Comparison of ENCODE assay signal across 2 cellular contexts in the genomic region with DNA sequence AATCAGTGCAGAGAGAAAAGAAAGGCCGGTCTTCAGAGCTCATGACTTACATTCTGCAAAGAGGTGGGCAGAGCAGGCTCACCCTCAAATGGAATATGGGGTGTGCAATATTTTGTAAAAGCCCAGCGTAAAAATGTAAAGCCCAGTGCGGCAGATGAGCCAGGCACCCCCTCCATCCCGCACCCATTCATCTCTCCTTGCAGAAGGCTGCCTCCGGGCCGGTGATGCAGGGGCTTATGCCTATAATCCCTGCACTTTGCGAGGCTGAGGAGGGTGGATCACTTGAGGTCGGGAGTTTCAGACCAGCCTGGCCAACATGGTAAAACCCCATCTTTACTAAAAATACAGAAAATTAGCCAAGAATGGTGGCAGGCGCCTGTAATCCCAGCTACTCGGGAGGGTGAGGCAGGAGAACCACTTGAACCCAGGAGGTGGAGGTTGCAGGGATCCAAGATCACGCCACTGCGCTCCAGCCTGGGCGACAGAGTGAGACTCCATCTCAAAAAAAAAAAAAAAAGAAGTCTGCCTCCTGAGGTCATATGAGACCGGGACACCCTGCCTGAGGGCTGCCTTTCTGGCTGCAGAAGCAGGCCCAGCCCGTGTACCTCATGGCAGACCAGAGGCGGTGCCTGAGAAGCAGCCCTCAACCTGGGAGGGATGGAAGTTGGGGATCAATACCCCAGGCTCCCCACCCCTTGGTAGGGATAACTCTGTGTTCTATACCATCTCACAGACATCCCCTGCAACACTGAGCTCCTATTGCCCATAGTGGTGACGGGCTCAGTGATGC.
TF ChIP-seq lines count a peak whose summit lies in the region.

No MANE protein-coding gene starts in this region.

TF ChIP-seq in H1, 55 proteins besides CTCF, POLR2A, EP300 and RAD21:
- no peak for TF ChIP-seq TAF7 (optimal IDR thresholded peaks at IDR 0.05; ENCODE audit: borderline replicate concordance, low read depth, low read length)
- TF ChIP-seq CTBP2 (IDR thresholded peaks at IDR 0.05; ENCODE audit: borderline replicate concordance, insufficient read depth, insufficient read length, low read length) = no peak
- TF ChIP-seq, protein P1, sequence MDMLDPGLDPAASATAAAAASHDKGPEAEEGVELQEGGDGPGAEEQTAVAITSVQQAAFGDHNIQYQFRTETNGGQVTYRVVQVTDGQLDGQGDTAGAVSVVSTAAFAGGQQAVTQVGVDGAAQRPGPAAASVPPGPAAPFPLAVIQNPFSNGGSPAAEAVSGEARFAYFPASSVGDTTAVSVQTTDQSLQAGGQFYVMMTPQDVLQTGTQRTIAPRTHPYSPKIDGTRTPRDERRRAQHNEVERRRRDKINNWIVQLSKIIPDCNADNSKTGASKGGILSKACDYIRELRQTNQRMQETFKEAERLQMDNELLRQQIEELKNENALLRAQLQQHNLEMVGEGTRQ (IDR thresholded peaks at IDR 0.05; ENCODE audit: low read length) = no peak
- TF ChIP-seq CREB1 (IDR thresholded peaks at IDR 0.05) = no peak
- TF ChIP-seq TBP (IDR thresholded peaks at IDR 0.05; ENCODE audit: low read depth, low read length) = no peak
- TF ChIP-seq HDAC2 (IDR thresholded peaks at IDR 0.05; ENCODE audit: borderline replicate concordance in 1 of 2, low read depth in 2 of 2, low read length in 2 of 2) = no peak
- no peak for TF ChIP-seq SIN3A (conservative IDR thresholded peaks at IDR 0.05 in 1 of 2, IDR thresholded peaks at IDR 0.05 in 1 of 2; ENCODE audit: low read depth in 1 of 2, low read length in 2 of 2)
- no peak for TF ChIP-seq TAF1 (IDR thresholded peaks at IDR 0.05; ENCODE audit: low read depth, low read length)
- TF ChIP-seq FOSL1 (IDR thresholded peaks at IDR 0.05; ENCODE audit: insufficient read depth, low read depth, low read length) = no peak

TF ChIP-seq in GM23338, 12 proteins besides CTCF, POLR2A, EP300 and RAD21:
- TF ChIP-seq ZNF114 (CRISPR knock-in tag; IDR thresholded peaks at IDR 0.05) (no peak), ETS1 (IDR thresholded peaks at IDR 0.05) (no peak), EZH2phosphoT487 (IDR thresholded peaks at IDR 0.05; ENCODE audit: unreplicated experiment) (no peak), STAT1 (IDR thresholded peaks at IDR 0.05; ENCODE audit: unreplicated experiment) (no peak), EZH2 (IDR thresholded peaks at IDR 0.05; ENCODE audit: low read depth, unreplicated experiment) (no peak), CREB1 (CRISPR knock-in tag; IDR thresholded peaks at IDR 0.05; ENCODE audit: low read depth) (no peak), NANOG (IDR thresholded peaks at IDR 0.05; ENCODE audit: borderline replicate concordance) (no peak), ZNF331 (CRISPR knock-in tag; IDR thresholded peaks at IDR 0.05; ENCODE audit: low read depth) (no peak), JUNB (IDR thresholded peaks at IDR 0.05; ENCODE audit: unreplicated experiment) (no peak), POLR2AphosphoS5 (IDR thresholded peaks at IDR 0.05; ENCODE audit: low read depth) (no peak)
- TF ChIP-seq, protein P2, sequence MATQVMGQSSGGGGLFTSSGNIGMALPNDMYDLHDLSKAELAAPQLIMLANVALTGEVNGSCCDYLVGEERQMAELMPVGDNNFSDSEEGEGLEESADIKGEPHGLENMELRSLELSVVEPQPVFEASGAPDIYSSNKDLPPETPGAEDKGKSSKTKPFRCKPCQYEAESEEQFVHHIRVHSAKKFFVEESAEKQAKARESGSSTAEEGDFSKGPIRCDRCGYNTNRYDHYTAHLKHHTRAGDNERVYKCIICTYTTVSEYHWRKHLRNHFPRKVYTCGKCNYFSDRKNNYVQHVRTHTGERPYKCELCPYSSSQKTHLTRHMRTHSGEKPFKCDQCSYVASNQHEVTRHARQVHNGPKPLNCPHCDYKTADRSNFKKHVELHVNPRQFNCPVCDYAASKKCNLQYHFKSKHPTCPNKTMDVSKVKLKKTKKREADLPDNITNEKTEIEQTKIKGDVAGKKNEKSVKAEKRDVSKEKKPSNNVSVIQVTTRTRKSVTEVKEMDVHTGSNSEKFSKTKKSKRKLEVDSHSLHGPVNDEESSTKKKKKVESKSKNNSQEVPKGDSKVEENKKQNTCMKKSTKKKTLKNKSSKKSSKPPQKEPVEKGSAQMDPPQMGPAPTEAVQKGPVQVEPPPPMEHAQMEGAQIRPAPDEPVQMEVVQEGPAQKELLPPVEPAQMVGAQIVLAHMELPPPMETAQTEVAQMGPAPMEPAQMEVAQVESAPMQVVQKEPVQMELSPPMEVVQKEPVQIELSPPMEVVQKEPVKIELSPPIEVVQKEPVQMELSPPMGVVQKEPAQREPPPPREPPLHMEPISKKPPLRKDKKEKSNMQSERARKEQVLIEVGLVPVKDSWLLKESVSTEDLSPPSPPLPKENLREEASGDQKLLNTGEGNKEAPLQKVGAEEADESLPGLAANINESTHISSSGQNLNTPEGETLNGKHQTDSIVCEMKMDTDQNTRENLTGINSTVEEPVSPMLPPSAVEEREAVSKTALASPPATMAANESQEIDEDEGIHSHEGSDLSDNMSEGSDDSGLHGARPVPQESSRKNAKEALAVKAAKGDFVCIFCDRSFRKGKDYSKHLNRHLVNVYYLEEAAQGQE (IDR thresholded peaks at IDR 0.05; ENCODE audit: unreplicated experiment) = no peak
- TF ChIP-seq, protein P3, sequence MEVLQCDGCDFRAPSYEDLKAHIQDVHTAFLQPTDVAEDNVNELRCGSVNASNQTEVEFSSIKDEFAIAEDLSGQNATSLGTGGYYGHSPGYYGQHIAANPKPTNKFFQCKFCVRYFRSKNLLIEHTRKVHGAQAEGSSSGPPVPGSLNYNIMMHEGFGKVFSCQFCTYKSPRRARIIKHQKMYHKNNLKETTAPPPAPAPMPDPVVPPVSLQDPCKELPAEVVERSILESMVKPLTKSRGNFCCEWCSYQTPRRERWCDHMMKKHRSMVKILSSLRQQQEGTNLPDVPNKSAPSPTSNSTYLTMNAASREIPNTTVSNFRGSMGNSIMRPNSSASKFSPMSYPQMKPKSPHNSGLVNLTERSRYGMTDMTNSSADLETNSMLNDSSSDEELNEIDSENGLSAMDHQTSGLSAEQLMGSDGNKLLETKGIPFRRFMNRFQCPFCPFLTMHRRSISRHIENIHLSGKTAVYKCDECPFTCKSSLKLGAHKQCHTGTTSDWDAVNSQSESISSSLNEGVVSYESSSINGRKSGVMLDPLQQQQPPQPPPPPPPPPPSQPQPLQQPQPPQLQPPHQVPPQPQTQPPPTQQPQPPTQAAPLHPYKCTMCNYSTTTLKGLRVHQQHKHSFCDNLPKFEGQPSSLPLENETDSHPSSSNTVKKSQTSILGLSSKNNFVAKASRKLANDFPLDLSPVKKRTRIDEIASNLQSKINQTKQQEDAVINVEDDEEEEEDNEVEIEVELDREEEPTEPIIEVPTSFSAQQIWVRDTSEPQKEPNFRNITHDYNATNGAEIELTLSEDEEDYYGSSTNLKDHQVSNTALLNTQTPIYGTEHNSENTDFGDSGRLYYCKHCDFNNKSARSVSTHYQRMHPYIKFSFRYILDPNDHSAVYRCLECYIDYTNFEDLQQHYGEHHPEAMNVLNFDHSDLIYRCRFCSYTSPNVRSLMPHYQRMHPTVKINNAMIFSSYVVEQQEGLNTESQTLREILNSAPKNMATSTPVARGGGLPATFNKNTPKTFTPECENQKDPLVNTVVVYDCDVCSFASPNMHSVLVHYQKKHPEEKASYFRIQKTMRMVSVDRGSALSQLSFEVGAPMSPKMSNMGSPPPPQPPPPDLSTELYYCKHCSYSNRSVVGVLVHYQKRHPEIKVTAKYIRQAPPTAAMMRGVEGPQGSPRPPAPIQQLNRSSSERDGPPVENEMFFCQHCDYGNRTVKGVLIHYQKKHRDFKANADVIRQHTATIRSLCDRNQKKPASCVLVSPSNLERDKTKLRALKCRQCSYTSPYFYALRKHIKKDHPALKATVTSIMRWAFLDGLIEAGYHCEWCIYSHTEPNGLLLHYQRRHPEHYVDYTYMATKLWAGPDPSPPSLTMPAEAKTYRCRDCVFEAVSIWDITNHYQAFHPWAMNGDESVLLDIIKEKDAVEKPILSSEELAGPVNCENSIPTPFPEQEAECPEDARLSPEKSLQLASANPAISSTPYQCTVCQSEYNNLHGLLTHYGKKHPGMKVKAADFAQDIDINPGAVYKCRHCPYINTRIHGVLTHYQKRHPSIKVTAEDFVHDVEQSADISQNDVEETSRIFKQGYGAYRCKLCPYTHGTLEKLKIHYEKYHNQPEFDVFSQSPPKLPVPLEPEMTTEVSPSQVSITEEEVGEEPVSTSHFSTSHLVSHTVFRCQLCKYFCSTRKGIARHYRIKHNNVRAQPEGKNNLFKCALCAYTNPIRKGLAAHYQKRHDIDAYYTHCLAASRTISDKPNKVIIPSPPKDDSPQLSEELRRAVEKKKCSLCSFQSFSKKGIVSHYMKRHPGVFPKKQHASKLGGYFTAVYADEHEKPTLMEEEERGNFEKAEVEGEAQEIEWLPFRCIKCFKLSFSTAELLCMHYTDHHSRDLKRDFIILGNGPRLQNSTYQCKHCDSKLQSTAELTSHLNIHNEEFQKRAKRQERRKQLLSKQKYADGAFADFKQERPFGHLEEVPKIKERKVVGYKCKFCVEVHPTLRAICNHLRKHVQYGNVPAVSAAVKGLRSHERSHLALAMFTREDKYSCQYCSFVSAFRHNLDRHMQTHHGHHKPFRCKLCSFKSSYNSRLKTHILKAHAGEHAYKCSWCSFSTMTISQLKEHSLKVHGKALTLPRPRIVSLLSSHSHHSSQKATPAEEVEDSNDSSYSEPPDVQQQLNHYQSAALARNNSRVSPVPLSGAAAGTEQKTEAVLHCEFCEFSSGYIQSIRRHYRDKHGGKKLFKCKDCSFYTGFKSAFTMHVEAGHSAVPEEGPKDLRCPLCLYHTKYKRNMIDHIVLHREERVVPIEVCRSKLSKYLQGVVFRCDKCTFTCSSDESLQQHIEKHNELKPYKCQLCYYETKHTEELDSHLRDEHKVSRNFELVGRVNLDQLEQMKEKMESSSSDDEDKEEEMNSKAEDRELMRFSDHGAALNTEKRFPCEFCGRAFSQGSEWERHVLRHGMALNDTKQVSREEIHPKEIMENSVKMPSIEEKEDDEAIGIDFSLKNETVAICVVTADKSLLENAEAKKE (CRISPR knock-in tag; IDR thresholded peaks at IDR 0.05) = no peak
